In genomic region chr10:62726638-62727037, GRCh38 we compare ENCODE assay signal across 8 cellular contexts.
"Had no signal": no experiment of that assay in that cellular context is flagged by ENCODE, and none has a peak within 500 bp of the region (broad histone marks: within the 10 kb centered on the region; RNA-seq: fewer than 3 reads in every experiment).

No MANE protein-coding gene starts in this region.

- H3K9me3 Mint-ChIP-seq: neural progenitor cell had no signal

- H3K36me3 Mint-ChIP-seq: neural progenitor cell had no signal

- H3K27ac Mint-ChIP-seq: neural progenitor cell had no signal

- H3K4me3 Mint-ChIP-seq: neural progenitor cell had no signal

- H3K27ac ChIP-seq: neural progenitor cell, pancreas, sigmoid colon, tibial nerve had no signal

- DNase-seq: activated CD4-positive, alpha-beta T cell treated with anti-CD3 and anti-CD28 coated beads, Interleukin-2, amount 50 U/mL, for 1 hour; caudate nucleus; midbrain; pancreas; sigmoid colon; substantia nigra had no signal

- ATAC-seq: pancreas had no signal

- H3K27me3 ChIP-seq: neural progenitor cell, pancreas, sigmoid colon, tibial nerve had no signal

- H3K4me1 Mint-ChIP-seq: neural progenitor cell had no signal

- H3K4me1 ChIP-seq: neural progenitor cell, pancreas, sigmoid colon, tibial nerve had no signal
